18 cellular contexts compared by ENCODE assay signal in the genomic region with DNA sequence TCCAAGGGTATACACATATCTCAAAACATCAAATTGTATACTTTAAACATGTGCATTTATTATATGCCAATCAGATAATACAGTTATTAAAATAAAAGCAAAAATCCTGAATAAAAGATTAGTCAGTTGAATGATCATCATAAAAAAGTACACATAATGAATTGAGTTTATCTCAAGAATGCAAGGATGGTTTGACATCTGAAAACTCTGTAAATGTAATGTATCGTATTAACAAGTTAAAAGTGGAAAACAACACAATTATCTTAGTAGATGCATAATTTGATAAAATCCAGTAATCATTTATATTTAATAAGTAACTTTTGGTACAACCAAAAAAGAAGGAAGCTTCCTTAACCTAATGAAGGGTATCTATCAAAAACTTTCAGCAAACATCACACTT.
DNase-seq lines count a peak whose midpoint lies in the region; ATAC-seq lines count a peak whose summit lies in the region.
"Had no signal": no experiment of that assay in that cellular context is flagged by ENCODE, and none has a peak within 500 bp of the region (broad histone marks: within the 10 kb centered on the region; RNA-seq: fewer than 3 reads in every experiment).

No MANE protein-coding gene starts in this region.

- peaks cover 0 to 22% of the 10 kb centered on the region in 2 donors for H3K36me3 Mint-ChIP-seq in activated naive CD4-positive, alpha-beta T cell treated with anti-CD3 and anti-CD28 coated beads, Interleukin-2, amount 50 U/mL, for 72 hours

- ATAC-seq in activated naive CD4-positive, alpha-beta T cell treated with anti-CD3 and anti-CD28 coated beads, Interleukin-2, amount 50 U/mL, for 72 hours, result no peak
- no peak for ATAC-seq in HG03469 (IDR thresholded peaks at IDR 0.05; ENCODE audit: unreplicated experiment)
- ATAC-seq: Panc1, SK-N-SH treated with all-trans-retinoic acid at 6 μM for 48 hours had no signal

- peaks cover 18 to 24% of the 10 kb centered on the region in 2 donors for H3K9me3 Mint-ChIP-seq in activated naive CD4-positive, alpha-beta T cell treated with anti-CD3 and anti-CD28 coated beads, Interleukin-2, amount 50 U/mL, for 72 hours

- H3K27ac Mint-ChIP-seq in activated naive CD4-positive, alpha-beta T cell treated with anti-CD3 and anti-CD28 coated beads, Interleukin-2, amount 50 U/mL, for 72 hours, result no peak overlapping the region
- H3K27ac Mint-ChIP-seq: CD4-positive, alpha-beta T cell had no signal

- DNase-seq in NCI-H2227 (lab: John Stamatoyannopoulos, UW; ENCODE audit: unreplicated experiment) (peak; percentile 3), NCI-H2227 treated with DMSO at 0.1 percent for 48 hours (lab: John Stamatoyannopoulos, UW) (no peak), HT-29 (ENCODE audit: low spot score) (peak; percentile 19), amniotic epithelial cell (ENCODE audit: low read depth) (peak; percentile 6), renal cortical epithelial cell (ENCODE audit: low read depth) (peak; percentile 10)
- DNase-seq in activated naive CD4-positive, alpha-beta T cell treated with anti-CD3 and anti-CD28 coated beads, Interleukin-2, amount 50 U/mL, for 72 hours (ENCODE audit: low spot score in 2 of 2), result no peak
- DNase-seq: ACHN; Caco-2; CD4-positive, alpha-beta T cell; DMS79 treated with DMSO at 0.1 percent for 48 hours; H7; MV-4-11; NCI-H1436; NCI-H187 treated with DMSO at 0.1 percent for 48 hours; NCI-H524 treated with DMSO at 0.1 percent for 48 hours had no signal

Comparison
In these comparisons a context has a peak if more than half of its experiments do, and no peak if none do; other contexts are left out.
1. DNase-seq: peak in NCI-H2227 (single experiment), HT-29 (single experiment), amniotic epithelial cell (single experiment) and renal cortical epithelial cell (single experiment); none in NCI-H2227 treated with DMSO at 0.1 percent for 48 hours (single experiment) and activated naive CD4-positive, alpha-beta T cell treated with anti-CD3 and anti-CD28 coated beads, Interleukin-2, amount 50 U/mL, for 72 hours (0 of 2).